24 cellular contexts compared by ENCODE assay signal in the genomic region with DNA sequence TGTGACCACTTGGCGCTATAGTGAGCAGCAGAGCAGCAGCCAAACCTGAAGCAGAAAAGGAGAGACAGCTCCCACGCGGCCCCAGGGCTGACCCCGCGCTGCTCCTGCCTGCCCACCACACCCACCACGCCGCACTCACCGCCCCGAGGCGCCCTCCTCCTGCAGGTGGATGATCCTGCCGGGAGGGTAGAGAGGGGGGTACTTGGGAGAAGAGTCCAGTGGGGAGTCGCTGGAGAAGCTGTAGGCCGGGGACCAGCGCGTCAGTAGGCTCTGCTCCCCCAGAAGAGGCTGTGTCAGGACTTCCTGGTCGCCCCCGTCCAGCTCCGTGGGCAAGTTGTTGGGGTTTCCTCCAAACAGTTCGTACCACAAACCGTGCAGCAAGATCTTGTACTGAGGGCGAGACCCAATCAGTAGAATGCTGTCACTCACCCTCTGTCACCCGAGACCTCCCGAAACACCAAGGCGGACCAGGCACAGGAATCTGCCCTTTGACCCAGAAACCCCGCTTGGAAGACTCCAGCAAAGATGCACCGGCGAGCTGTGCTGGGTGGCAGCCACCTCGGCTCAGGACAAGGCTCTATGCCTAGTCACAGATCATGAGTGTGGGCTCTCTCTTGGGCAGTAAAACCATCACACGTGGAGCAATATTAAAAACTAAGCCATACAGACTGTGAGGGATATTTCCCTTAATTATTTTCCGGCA. TPM values are rescaled to one million over a fixed set of nuclear protein-coding genes. Genes with fewer than 3 reads are reported as not detected.
A peak's percentile ranks its signal among the peaks of the same experiment; 100 is the strongest.
DNase-seq lines count a peak whose midpoint lies in the region; ATAC-seq and TF ChIP-seq lines count a peak whose summit lies in the region.
"Had no signal": no experiment of that assay in that cellular context is flagged by ENCODE, and none has a peak within 500 bp of the region (broad histone marks: within the 10 kb centered on the region; RNA-seq: fewer than 3 reads in every experiment).

No MANE protein-coding gene starts in this region.

- RAD21 ChIA-PET in HCT116 (lab: Charles Lee; ENCODE audit: low non-redundant PET in 1 of 2, low total read pairs in 2 of 2, uncharacterized antibody in 2 of 2, unreplicated experiment in 2 of 2) = no interaction called here

- no peak overlapping the region for H3K9ac ChIP-seq in HCT116 (ENCODE audit: low read length)

- TF ChIP-seq RAD21 in HCT116 (IDR thresholded peaks at IDR 0.05; ENCODE audit: low read depth) = no peak

- no peaks in the 10 kb centered on the region for H3K9me3 ChIP-seq in Caco-2
- no peaks in the 10 kb centered on the region for H3K9me3 ChIP-seq in HCT116 (ENCODE audit: control insufficient read depth in 1 of 2, insufficient read depth in 1 of 2, low read depth in 1 of 2, low read length in 2 of 2)
- H3K9me3 ChIP-seq: vagina had no signal

- peaks cover 3% of the 10 kb centered on the region; the same call in 1 of the 2 replicates for H3K79me2 ChIP-seq in HCT116 (ENCODE audit: insufficient read depth, low read length)

- H3K36me3 Mint-ChIP-seq in Caco-2 (ENCODE audit: insufficient read depth, unreplicated experiment) = peaks cover 96% of the 10 kb centered on the region

- no peaks in the 10 kb centered on the region for H3K9me2 ChIP-seq in HCT116 (ENCODE audit: insufficient read depth)

- no peak overlapping the region for H3K4me3 Mint-ChIP-seq in Caco-2 (ENCODE audit: unreplicated experiment)
- H3K4me3 Mint-ChIP-seq: activated naive CD4-positive, alpha-beta T cell treated with anti-CD3 and anti-CD28 coated beads for 36 hours; activated T-cell treated with anti-CD3 and anti-CD28 coated beads, Interleukin-2, amount 50 U/mL, for 4 hours; immature natural killer cell had no signal

- BruUV-seq in Caco-2 (replicated peaks; lab: Mats Ljungman, UMichigan) = no TSS peak
- BruUV-seq in HCT116 (replicated peaks; lab: Mats Ljungman, UMichigan) = no TSS peak

- no peaks in the 10 kb centered on the region for H3K27me3 Mint-ChIP-seq in Caco-2 (ENCODE audit: insufficient read depth, unreplicated experiment)

- H2AFZ ChIP-seq in HCT116 (ENCODE audit: low read depth, low read length, poor library complexity, severe bottlenecking) = no peak overlapping the region

- POLR2A ChIA-PET in Caco-2 (lab: Charles Lee) (no interaction called here), HCT116 (lab: Charles Lee) (no interaction called here)

- no peaks in the 10 kb centered on the region for H3K9me3 Mint-ChIP-seq in Caco-2 (ENCODE audit: unreplicated experiment)
- H3K9me3 Mint-ChIP-seq: activated naive CD4-positive, alpha-beta T cell treated with anti-CD3 and anti-CD28 coated beads for 36 hours; activated T-cell treated with anti-CD3 and anti-CD28 coated beads, Interleukin-2, amount 50 U/mL, for 4 hours; immature natural killer cell had no signal

- no peak for TF ChIP-seq POLR2A in HCT116 (IDR thresholded peaks at IDR 0.05; ENCODE audit: borderline replicate concordance, extremely low read depth, insufficient read depth, insufficient read length)

- H3K4me1 ChIP-seq in Caco-2 (no peaks in the 10 kb centered on the region; the same call in 1 of the 2 replicates), HCT116 (ENCODE audit: control insufficient read depth in 1 of 2, insufficient read depth in 2 of 2, low read length in 2 of 2) (no peaks in the 10 kb centered on the region)
- H3K4me1 ChIP-seq: vagina had no signal

- TF ChIP-seq CTCF in Caco-2 (IDR thresholded peaks at IDR 0.05; ENCODE audit: insufficient read depth in 1 of 2, low read depth in 1 of 2, low read length in 1 of 2, severe bottlenecking in 1 of 2, unreplicated experiment in 1 of 2) = no peak
- no peak for TF ChIP-seq CTCF in HCT116 (IDR thresholded peaks at IDR 0.05 in 2 of 3, conservative IDR thresholded peaks at IDR 0.05 in 1 of 3; ENCODE audit: borderline replicate concordance in 1 of 3, insufficient read depth in 1 of 3, low read depth in 2 of 3, low read length in 2 of 3)

- H3K27me3 ChIP-seq in Caco-2 (replicated peaks; ENCODE audit: control insufficient read depth, insufficient read depth, low read length) (no peaks in the 10 kb centered on the region), HCT116 (ENCODE audit: insufficient read depth, low read length) (no peaks in the 10 kb centered on the region)
- H3K27me3 ChIP-seq: vagina had no signal

- peak; percentile 11 for ATAC-seq in HCT116
- ATAC-seq in esophagus mucosa = peak; percentile 30
- ATAC-seq in GM18511 (IDR thresholded peaks at IDR 0.05; ENCODE audit: unreplicated experiment) = no peak
- ATAC-seq: activated T-cell treated with anti-CD3 and anti-CD28 coated beads, Interleukin-2, amount 50 U/mL, for 4 hours had no signal

- H3K4me3 ChIP-seq in Caco-2 (ENCODE audit: low read depth, low read length) (no peak overlapping the region), HCT116 (replicated peaks in 1 of 2; ENCODE audit: low read depth in 1 of 2, low read length in 2 of 2) (no peak overlapping the region)
- H3K4me3 ChIP-seq: vagina had no signal

- peak overlapping the region; percentile 82 for H3K27ac Mint-ChIP-seq in Caco-2 (ENCODE audit: unreplicated experiment)
- H3K27ac Mint-ChIP-seq: activated naive CD4-positive, alpha-beta T cell treated with anti-CD3 and anti-CD28 coated beads for 36 hours had no signal

- H3K36me3 ChIP-seq in Caco-2 (ENCODE audit: control insufficient read depth, insufficient read depth, low read length) = peaks cover 5% of the 10 kb centered on the region
- H3K36me3 ChIP-seq in HCT116 (ENCODE audit: control insufficient read depth in 1 of 2, insufficient read depth in 2 of 2, low read length in 2 of 2) = peaks cover 31 to 53% of the 10 kb centered on the region in 2 experiments

- intact Hi-C loops in Caco-2 (cut with micrococcal nuclease; ENCODE audit: unreplicated experiment) = no loop called here
- intact Hi-C loops in HCT116 (cut with micrococcal nuclease) = no loop called here
- intact Hi-C loops in posterior vena cava (cut with DNase I) = no loop called here

- H4K20me1 ChIP-seq in HCT116 (ENCODE audit: insufficient read depth) = no peaks in the 10 kb centered on the region

- 0 out of 2 replicates have a peak overlapping the region, but pooled peaks have one; percentile 13 for H3K27ac ChIP-seq in HCT116 (ENCODE audit: low read depth, low read length)
- H3K27ac ChIP-seq: C4-2B, vagina had no signal

- DNase-seq in Caco-2 = no peak
- no peak for DNase-seq in HCT116 (ENCODE audit: low read depth, low spot score)
- peak; percentile 69 for DNase-seq in posterior vena cava (ENCODE audit: low spot score)
- DNase-seq in activated gamma-delta T cell (lab: John Stamatoyannopoulos, UW) = no peak
- no peak for DNase-seq in NCI-H748 treated with DMSO at 0.1 percent for 48 hours (lab: John Stamatoyannopoulos, UW)
- DNase-seq in NAMALWA (ENCODE audit: low spot score) = no peak
- DNase-seq: activated CD4-positive, CD25-positive, alpha-beta regulatory T cell treated with anti-CD3 and anti-CD28 coated beads, Interleukin-2, amount 50 U/mL, for 72 hours; activated naive CD4-positive, alpha-beta T cell treated with anti-CD3 and anti-CD28 coated beads for 36 hours; activated T-cell treated with anti-CD3 and anti-CD28 coated beads, Interleukin-2, amount 50 U/mL, for 4 hours; caudate nucleus; dermis blood vessel endothelial cell; GF-D8; immature natural killer cell; KBM-7; NCI-H1694; NCI-H2171 treated with DMSO at 0.1 percent for 48 hours; NCI-H524 treated with DMSO at 0.1 percent for 48 hours; retina; RPMI8226; SW 1271 had no signal

- no peak overlapping the region for H3K4me2 ChIP-seq in HCT116 (ENCODE audit: low read length)

- H3K4me1 Mint-ChIP-seq in Caco-2 (ENCODE audit: low read depth, unreplicated experiment) = no peaks in the 10 kb centered on the region
- H3K4me1 Mint-ChIP-seq: immature natural killer cell had no signal

- CTCF ChIA-PET in Caco-2 (lab: Charles Lee) (interaction anchor here (0.6 kb wide), 1 partner anchor 1618 kb away, joined by 3 read pairs; no protein-coding TSS in a partner anchor), HCT116 (lab: Charles Lee) (no interaction called here)

TF ChIP-seq in HCT116, 20 proteins besides CTCF, POLR2A, EP300 and RAD21:
- TF ChIP-seq POLR2AphosphoS5 (IDR thresholded peaks at IDR 0.05; ENCODE audit: low read depth, low read length) = 0 out of 2 replicates have a peak, but pooled peaks have one; percentile 2
- TF ChIP-seq, protein P1, sequence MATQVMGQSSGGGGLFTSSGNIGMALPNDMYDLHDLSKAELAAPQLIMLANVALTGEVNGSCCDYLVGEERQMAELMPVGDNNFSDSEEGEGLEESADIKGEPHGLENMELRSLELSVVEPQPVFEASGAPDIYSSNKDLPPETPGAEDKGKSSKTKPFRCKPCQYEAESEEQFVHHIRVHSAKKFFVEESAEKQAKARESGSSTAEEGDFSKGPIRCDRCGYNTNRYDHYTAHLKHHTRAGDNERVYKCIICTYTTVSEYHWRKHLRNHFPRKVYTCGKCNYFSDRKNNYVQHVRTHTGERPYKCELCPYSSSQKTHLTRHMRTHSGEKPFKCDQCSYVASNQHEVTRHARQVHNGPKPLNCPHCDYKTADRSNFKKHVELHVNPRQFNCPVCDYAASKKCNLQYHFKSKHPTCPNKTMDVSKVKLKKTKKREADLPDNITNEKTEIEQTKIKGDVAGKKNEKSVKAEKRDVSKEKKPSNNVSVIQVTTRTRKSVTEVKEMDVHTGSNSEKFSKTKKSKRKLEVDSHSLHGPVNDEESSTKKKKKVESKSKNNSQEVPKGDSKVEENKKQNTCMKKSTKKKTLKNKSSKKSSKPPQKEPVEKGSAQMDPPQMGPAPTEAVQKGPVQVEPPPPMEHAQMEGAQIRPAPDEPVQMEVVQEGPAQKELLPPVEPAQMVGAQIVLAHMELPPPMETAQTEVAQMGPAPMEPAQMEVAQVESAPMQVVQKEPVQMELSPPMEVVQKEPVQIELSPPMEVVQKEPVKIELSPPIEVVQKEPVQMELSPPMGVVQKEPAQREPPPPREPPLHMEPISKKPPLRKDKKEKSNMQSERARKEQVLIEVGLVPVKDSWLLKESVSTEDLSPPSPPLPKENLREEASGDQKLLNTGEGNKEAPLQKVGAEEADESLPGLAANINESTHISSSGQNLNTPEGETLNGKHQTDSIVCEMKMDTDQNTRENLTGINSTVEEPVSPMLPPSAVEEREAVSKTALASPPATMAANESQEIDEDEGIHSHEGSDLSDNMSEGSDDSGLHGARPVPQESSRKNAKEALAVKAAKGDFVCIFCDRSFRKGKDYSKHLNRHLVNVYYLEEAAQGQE (IDR thresholded peaks at IDR 0.05; ENCODE audit: low read depth) = no peak

RNA-seq across cellular contexts. Expression of a gene that starts 35.8 kb away (rescaled TPM):
- 307 and 319 TPM in 2 replicates for total RNA-seq in Caco-2 (2022)
- total RNA-seq in HCT116 (2021; ENCODE audit: unreplicated experiment) = 269 TPM
- polyA plus RNA-seq in HCT116 (2012) = 312 and 339 TPM in 2 replicates
- 373 TPM for total RNA-seq in esophagus mucosa
- 100 to 1,000 TPM; 198 to 227 TPM for total RNA-seq in posterior vena cava

RNA-seq across cellular contexts. Expression of a gene that starts 37.6 kb away (rescaled TPM):
- total RNA-seq in Caco-2 (2022) = 25.8 and 32.6 TPM in 2 replicates
- 30.2 TPM for total RNA-seq in HCT116 (2021; ENCODE audit: unreplicated experiment)
- 17.1 and 18.3 TPM in 2 replicates for polyA plus RNA-seq in HCT116 (2012)
- total RNA-seq in esophagus mucosa = 11.2 TPM
- 10 to 100 TPM; 10.7 to 14.6 TPM for total RNA-seq in posterior vena cava
